8 cellular contexts compared by ENCODE assay signal in genomic region chr10:97445357-97445721, GRCh38. TPM values are rescaled to one million over a fixed set of nuclear protein-coding genes. Genes with fewer than 3 reads are reported as not detected.
DNase-seq lines count a peak whose midpoint lies in the region; ATAC-seq and TF ChIP-seq lines count a peak whose summit lies in the region.

No MANE protein-coding gene starts in this region.

- peaks cover 21 to 48% (median 25%) of the 10 kb centered on the region in 3 donors for H3K4me1 ChIP-seq in esophagus squamous epithelium
- peaks cover 4% of the 10 kb centered on the region for H3K4me1 ChIP-seq in parathyroid adenoma

- no peak overlapping the region for H3K9ac ChIP-seq in parathyroid adenoma

- no peak for TF ChIP-seq POLR2A in esophagus squamous epithelium (IDR thresholded peaks at IDR 0.05)

- H3K4me2 ChIP-seq in parathyroid adenoma (ENCODE audit: low read length), result peak overlapping the region; percentile 76

- H3K4me3 ChIP-seq in GM12864 (ENCODE audit: low read depth, low read length) (peak overlapping the region; percentile 89), esophagus squamous epithelium (peak overlapping the region; percentile 62 to 91 (median 86)), parathyroid adenoma (ENCODE audit: low read depth, low read length) (peak overlapping the region; percentile 75)

- peak overlapping the region; percentile 82 for H2AFZ ChIP-seq in parathyroid adenoma

- peaks cover 0 to 28% (median 0%) of the 10 kb centered on the region in 3 donors for H3K36me3 ChIP-seq in esophagus squamous epithelium
- H3K36me3 ChIP-seq in parathyroid adenoma (ENCODE audit: control insufficient read depth, insufficient read depth, low read length), result no peaks in the 10 kb centered on the region

- POLR2A ChIA-PET in RWPE1 (lab: Yijun Ruan, JAX; ENCODE audit: low non-redundant PET), result no interaction called here

- H3K27me3 ChIP-seq in esophagus squamous epithelium, result no peaks in the 10 kb centered on the region
- no peaks in the 10 kb centered on the region for H3K27me3 ChIP-seq in parathyroid adenoma (ENCODE audit: control insufficient read depth, insufficient read depth, low read length)

- WGBS in esophagus squamous epithelium, 2 donors, result 2 to 3% methylated on average over 11 to 13 of the region's 13 CpGs

- H3K9me3 ChIP-seq in esophagus squamous epithelium, result no peaks in the 10 kb centered on the region
- H3K9me3 ChIP-seq in parathyroid adenoma (ENCODE audit: control insufficient read depth, low read length), result no peaks in the 10 kb centered on the region

- CTCF ChIA-PET in RWPE1 (lab: Yijun Ruan, JAX), result interaction anchor here (0.7 kb wide), 1 partner anchor 11 kb away, joined by 4 read pairs; no protein-coding TSS in a partner anchor

- no peak for DNase-seq in GM12864 (ENCODE audit: low read depth)
- DNase-seq in RWPE1 (ENCODE audit: low spot score), result no peak
- DNase-seq in esophagus squamous epithelium (lab: John Stamatoyannopoulos, UW), result no peak
- no peak for DNase-seq in stimulated activated CD4-positive, alpha-beta T cell treated with anti-CD3 and anti-CD28 coated beads, Interleukin-15, amount 100 ng/mL, for 24 hours
- DNase-seq in SIG-M5 treated with dmso at 0.1 percent for 504 hours (lab: John Stamatoyannopoulos, UW; ENCODE audit: unreplicated experiment), result no peak
- no peak for DNase-seq in NCI-H345 treated with DMSO at 0.1 percent for 48 hours (lab: John Stamatoyannopoulos, UW; ENCODE audit: unreplicated experiment)

- intact Hi-C loops in esophagus squamous epithelium (cut with DNase I), result no loop called here

- peaks cover 27% of the 10 kb centered on the region for H3K79me2 ChIP-seq in parathyroid adenoma

- TF ChIP-seq CTCF in GM12864 (IDR thresholded peaks at IDR 0.05; ENCODE audit: low read depth, low read length, missing control alignments) (no peak), RWPE1 (conservative IDR thresholded peaks at IDR 0.05; ENCODE audit: low read depth) (no peak), esophagus squamous epithelium (IDR thresholded peaks at IDR 0.05) (no peak), parathyroid adenoma (IDR thresholded peaks at IDR 0.05) (no peak)

- H3K27ac ChIP-seq in RWPE1 (peak overlapping the region; percentile 78), esophagus squamous epithelium (peak overlapping the region; percentile 64 to 83 (median 82)), parathyroid adenoma (peak overlapping the region; percentile 68)

- no peak for ATAC-seq in GM19328 (IDR thresholded peaks at IDR 0.05; ENCODE audit: unreplicated experiment)

RNA-seq across cellular contexts. Expression of gene EXOSC1, which starts 0.5 kb away (rescaled TPM):
- 10 to 100 TPM; 12.4 to 44.8 (median 24.7) TPM for total RNA-seq in esophagus squamous epithelium

RNA-seq across cellular contexts. Expression of gene ZDHHC16, which starts 0.6 kb away (rescaled TPM):
- total RNA-seq in esophagus squamous epithelium, result 10 to 100 TPM; 17.0 to 36.9 (median 28.2) TPM

RNA-seq across cellular contexts. Expression of gene PGAM1, which starts 19.3 kb away (rescaled TPM):
- 100 to 1,000 TPM; 310 to 700 (median 514) TPM for total RNA-seq in esophagus squamous epithelium

RNA-seq across cellular contexts. Expression of gene RRP12, which starts 44.2 kb away (rescaled TPM):
- total RNA-seq in esophagus squamous epithelium, result 10 to 100 TPM; 14.9 to 33.4 (median 23.9) TPM

RNA-seq across cellular contexts. Expression of gene MMS19, which starts 52.9 kb away (rescaled TPM):
- total RNA-seq in esophagus squamous epithelium, result 10 to 100 TPM; 57.7 to 93.3 (median 65.1) TPM
